Comparison of ENCODE assay signal across 11 cellular contexts in genomic region chr1:205237526-205238484, GRCh38. TPM values are rescaled to one million over a fixed set of nuclear protein-coding genes. Genes with fewer than 3 reads are reported as not detected.
DNase-seq lines count a peak whose midpoint lies in the region; ATAC-seq lines count a peak whose summit lies in the region.
"Had no signal": no experiment of that assay in that cellular context is flagged by ENCODE, and none has a peak within 500 bp of the region (broad histone marks: within the 10 kb centered on the region; RNA-seq: fewer than 3 reads in every experiment).

No MANE protein-coding gene starts in this region.

- peaks cover 5% of the 10 kb centered on the region for H3K36me3 Mint-ChIP-seq in activated naive CD4-positive, alpha-beta T cell treated with anti-CD3 and anti-CD28 coated beads, Interleukin-2, amount 50 U/mL, for 24 hours

- no peaks in the 10 kb centered on the region for H3K79me2 ChIP-seq in mesendoderm (ENCODE audit: control insufficient read depth, insufficient read depth, low read length)

- no peak overlapping the region for H3K9ac ChIP-seq in mesendoderm (ENCODE audit: low read length)

- peak; percentile 57 for DNase-seq in GDM1 (lab: John Stamatoyannopoulos, UW)
- DNase-seq in KBM-7, result peak; percentile 67
- DNase-seq in stimulated activated CD4-positive, alpha-beta T cell treated with anti-CD3 and anti-CD28 coated beads, Interleukin-12 subunit alpha, Interleukin-12 subunit beta, amount 100 ng/mL, for 4 hours, result peak; percentile 50
- no peak for DNase-seq in NCI-H69 (lab: John Stamatoyannopoulos, UW)
- no peak for DNase-seq in mesendoderm
- DNase-seq in NCI-H1092 treated with DMSO at 0.1 percent for 48 hours (lab: John Stamatoyannopoulos, UW), result no peak
- DNase-seq: HFFc6; naive thymus-derived CD8-positive, alpha-beta T cell; NCI-H526 treated with DMSO at 0.1 percent for 48 hours had no signal

- no CpG with 5 or more reads among the region's 12 CpGs for WGBS in mesendoderm (ENCODE audit: extremely low coverage, insufficient coverage, low lambda C conversion rate)

- no peak overlapping the region for H3K4ac ChIP-seq in mesendoderm (ENCODE audit: low read depth, low read length)

- H3K18ac ChIP-seq in mesendoderm (ENCODE audit: low read length), result no peak overlapping the region

- H3K27ac Mint-ChIP-seq in activated naive CD4-positive, alpha-beta T cell treated with anti-CD3 and anti-CD28 coated beads, Interleukin-2, amount 50 U/mL, for 24 hours, result peak overlapping the region; percentile 99
- H3K27ac Mint-ChIP-seq: HFFc6 had no signal

- no peak overlapping the region for H2AK5ac ChIP-seq in mesendoderm (ENCODE audit: low read length)

- H3K9me3 Mint-ChIP-seq in activated naive CD4-positive, alpha-beta T cell treated with anti-CD3 and anti-CD28 coated beads, Interleukin-2, amount 50 U/mL, for 24 hours, result no peaks in the 10 kb centered on the region
- H3K9me3 Mint-ChIP-seq: HFFc6; naive thymus-derived CD8-positive, alpha-beta T cell had no signal

- no peak overlapping the region for H2BK15ac ChIP-seq in mesendoderm (replicated peaks; ENCODE audit: low read depth)

- H3K4me3 Mint-ChIP-seq in activated naive CD4-positive, alpha-beta T cell treated with anti-CD3 and anti-CD28 coated beads, Interleukin-2, amount 50 U/mL, for 24 hours, result peak overlapping the region; percentile 67
- H3K4me3 Mint-ChIP-seq: HFFc6 had no signal

- H3K56ac ChIP-seq in mesendoderm (ENCODE audit: low read length), result no peak overlapping the region

- H3K4me1 Mint-ChIP-seq in activated naive CD4-positive, alpha-beta T cell treated with anti-CD3 and anti-CD28 coated beads, Interleukin-2, amount 50 U/mL, for 24 hours, result peaks cover 28% of the 10 kb centered on the region

- no peaks in the 10 kb centered on the region for H3K27me3 Mint-ChIP-seq in activated naive CD4-positive, alpha-beta T cell treated with anti-CD3 and anti-CD28 coated beads, Interleukin-2, amount 50 U/mL, for 24 hours

- H3K4me1 ChIP-seq in mesendoderm (ENCODE audit: control insufficient read depth, low read depth, low read length), result no peaks in the 10 kb centered on the region

- no peak overlapping the region for H4K5ac ChIP-seq in mesendoderm (ENCODE audit: low read length)

- in situ Hi-C loops in KBM-7 (cut with MboI; ENCODE audit: low pct_unique_long_range_greater_than_20kb, low sequenced_read_pairs), result no loop called here

- no peak overlapping the region for H2BK5ac ChIP-seq in mesendoderm (ENCODE audit: low read length)

- no peaks in the 10 kb centered on the region for H3K79me1 ChIP-seq in mesendoderm (ENCODE audit: low read length)

- H3K27me3 ChIP-seq in mesendoderm (ENCODE audit: insufficient read depth, low read length, poor library complexity), result no peaks in the 10 kb centered on the region

- H3K23ac ChIP-seq in mesendoderm (ENCODE audit: low read length), result no peak overlapping the region

- H3K27ac ChIP-seq in mesendoderm (ENCODE audit: low read depth, low read length), result no peak overlapping the region

- no peak overlapping the region for H3K4me2 ChIP-seq in mesendoderm (ENCODE audit: low read length)

- no peak overlapping the region for H3K4me3 ChIP-seq in mesendoderm (ENCODE audit: low read length)

- no peaks in the 10 kb centered on the region for H3K36me3 ChIP-seq in mesendoderm (ENCODE audit: control insufficient read depth, insufficient read depth, low read length)

- H2BK120ac ChIP-seq in mesendoderm (ENCODE audit: low read depth, low read length), result no peak overlapping the region

- no peak overlapping the region for H4K8ac ChIP-seq in mesendoderm (ENCODE audit: low read depth, low read length)

- ATAC-seq in GM21619 (IDR thresholded peaks at IDR 0.05; ENCODE audit: unreplicated experiment), result no peak
- ATAC-seq: naive thymus-derived CD8-positive, alpha-beta T cell had no signal

RNA-seq across cellular contexts. Expression of gene TMCC2, which starts 10.1 kb away (rescaled TPM):
- 3.2 TPM for polyA plus RNA-seq in mesendoderm (2013, experiment 1 of 2)
- 3.2 TPM for polyA plus RNA-seq in mesendoderm (2013, experiment 2 of 2)

RNA-seq across cellular contexts. Expression of gene DSTYK, which starts 26.3 kb away (rescaled TPM):
- polyA plus RNA-seq in mesendoderm (2013, experiment 1 of 2), result 3.8 TPM
- 3.6 TPM for polyA plus RNA-seq in mesendoderm (2013, experiment 2 of 2)

Comparison
In these comparisons a context has a peak if more than half of its experiments do, and no peak if none do; other contexts are left out.
1. DNase-seq: peak in GDM1 (single experiment), KBM-7 (single experiment) and stimulated activated CD4-positive, alpha-beta T cell treated with anti-CD3 and anti-CD28 coated beads, Interleukin-12 subunit alpha, Interleukin-12 subunit beta, amount 100 ng/mL, for 4 hours (single experiment); none in NCI-H69 (single experiment), mesendoderm (single experiment) and NCI-H1092 treated with DMSO at 0.1 percent for 48 hours (single experiment).